In genomic region chr18:57538614-57539013, GRCh38 we compare ENCODE assay signal across 23 cellular contexts.
"Had no signal": no experiment of that assay in that cellular context is flagged by ENCODE, and none has a peak within 500 bp of the region (broad histone marks: within the 10 kb centered on the region; RNA-seq: fewer than 3 reads in every experiment).

No MANE protein-coding gene starts in this region.

- H3K4me1 ChIP-seq: colonic mucosa, foreskin keratinocyte, gastroesophageal sphincter had no signal

- H3K27me3 Mint-ChIP-seq: dendritic cell treated with granulocyte-macrophage colony-stimulating factor and Interleukin-4, amounts not matched to agents 40 ng/mL and 50 ng/mL, for 4 days had no signal

- H3K36me3 ChIP-seq: colonic mucosa, esophagus muscularis mucosa, esophagus squamous epithelium, gastrocnemius medialis, gastroesophageal sphincter, heart left ventricle, heart right ventricle had no signal

- H3K4me3 ChIP-seq: colonic mucosa, coronary artery, dorsolateral prefrontal cortex, esophagus muscularis mucosa, esophagus squamous epithelium, gastrocnemius medialis, gastroesophageal sphincter, heart left ventricle, heart right ventricle had no signal

- H3K9me3 Mint-ChIP-seq: effector memory CD8-positive, alpha-beta T cell; endodermal cell had no signal

- H3K27ac Mint-ChIP-seq: dendritic cell treated with granulocyte-macrophage colony-stimulating factor and Interleukin-4, amounts not matched to agents 40 ng/mL and 50 ng/mL, for 4 days; effector memory CD8-positive, alpha-beta T cell; endodermal cell had no signal

- H3K4me3 Mint-ChIP-seq: dendritic cell treated with granulocyte-macrophage colony-stimulating factor and Interleukin-4, amounts not matched to agents 40 ng/mL and 50 ng/mL, for 4 days; effector memory CD8-positive, alpha-beta T cell; endodermal cell had no signal

- H3K9me3 ChIP-seq: colonic mucosa, esophagus muscularis mucosa, esophagus squamous epithelium, gastrocnemius medialis, gastroesophageal sphincter, heart left ventricle, heart right ventricle had no signal

- DNase-seq: colonic mucosa; cortex of kidney; dermis blood vessel endothelial cell; dorsolateral prefrontal cortex; effector CD4-positive, alpha-beta T cell; effector CD8-positive, alpha-beta T cell; effector memory CD4-positive, alpha-beta T cell; effector memory CD8-positive, alpha-beta T cell; endodermal cell; erythroblast; esophagus squamous epithelium; foreskin keratinocyte; foreskin melanocyte; gastrocnemius medialis; glutamatergic neuron; head of caudate nucleus; heart left ventricle; heart right ventricle had no signal

- ATAC-seq: effector memory CD8-positive, alpha-beta T cell; esophagus mucosa; foreskin keratinocyte; gastrocnemius medialis; gastroesophageal sphincter; heart left ventricle; heart right ventricle had no signal

- H3K27me3 ChIP-seq: colonic mucosa, dorsolateral prefrontal cortex, gastrocnemius medialis, gastroesophageal sphincter, heart left ventricle had no signal

- H3K27ac ChIP-seq: colonic mucosa, coronary artery, dorsolateral prefrontal cortex, esophagus muscularis mucosa, esophagus squamous epithelium, foreskin keratinocyte, gastrocnemius medialis, gastroesophageal sphincter, heart left ventricle, heart right ventricle had no signal
